27 cellular contexts compared by ENCODE assay signal in the genomic region with DNA sequence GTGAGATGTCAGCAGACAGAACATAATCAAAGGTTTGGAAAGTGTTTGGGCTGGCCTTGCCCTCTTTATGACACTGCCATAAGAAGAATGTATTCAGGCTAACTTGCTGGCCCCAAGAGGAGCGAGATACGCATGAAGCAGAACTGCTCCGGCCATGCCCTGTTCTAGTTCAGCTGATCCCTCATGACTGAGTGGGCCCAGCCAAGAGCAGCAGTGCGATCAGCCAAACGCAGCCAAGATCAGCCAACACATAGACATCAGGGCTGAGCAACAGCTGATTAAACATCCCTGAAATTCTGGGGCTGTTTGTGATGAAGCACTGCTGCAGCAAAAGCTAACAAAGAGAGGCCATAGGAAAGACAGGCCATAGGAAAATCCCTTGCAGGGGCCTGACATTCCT.
"Had no signal": no experiment of that assay in that cellular context is flagged by ENCODE, and none has a peak within 500 bp of the region (broad histone marks: within the 10 kb centered on the region; RNA-seq: fewer than 3 reads in every experiment).

No MANE protein-coding gene starts in this region.

- H3K36me3 ChIP-seq: breast epithelium, cardiac muscle cell had no signal

- H3K4me1 ChIP-seq: ascending aorta, breast epithelium, foreskin keratinocyte had no signal

- H3K4me3 ChIP-seq: adrenal gland, ascending aorta, breast epithelium, cardiac muscle cell, coronary artery, dorsolateral prefrontal cortex, gastroesophageal sphincter had no signal

- H3K9me3 ChIP-seq: adrenal gland, ascending aorta, gastroesophageal sphincter had no signal

- ATAC-seq: activated CD4-positive, alpha-beta T cell treated with anti-CD3 and anti-CD28 coated beads for 36 hours; activated CD8-positive, alpha-beta memory T cell treated with anti-CD3 and anti-CD28 coated beads, Interleukin-2, amount 10 ng/mL, durations not matched to agents 7 days and 5 days; activated CD8-positive, alpha-beta T cell treated with anti-CD3 and anti-CD28 coated beads, Interleukin-2, amount 10 ng/mL, durations not matched to agents 7 days and 5 days; activated naive CD8-positive, alpha-beta T cell treated with anti-CD3 and anti-CD28 coated beads, Interleukin-2, amount 50 U/mL, for 24 hours; esophagus mucosa; foreskin keratinocyte; gastroesophageal sphincter had no signal

- H3K27ac ChIP-seq: ascending aorta, breast epithelium, cardiac muscle cell, coronary artery, foreskin keratinocyte, gastroesophageal sphincter had no signal

- H3K27me3 ChIP-seq: adrenal gland, ascending aorta, breast epithelium, cardiac muscle cell, dorsolateral prefrontal cortex, foreskin keratinocyte, gastroesophageal sphincter had no signal

- DNase-seq: activated CD4-positive, alpha-beta memory T cell treated with anti-CD3 and anti-CD28 coated beads for 36 hours; activated CD4-positive, alpha-beta T cell treated with anti-CD3 and anti-CD28 coated beads for 36 hours; activated CD4-positive, alpha-beta T cell treated with anti-CD3 and anti-CD28 coated beads, Interleukin-2, amount 10 ng/mL, durations not matched to agents 24 days and 14 days; activated CD4-positive, CD25-positive, alpha-beta regulatory T cell; activated CD4-positive, CD25-positive, alpha-beta regulatory T cell treated with anti-CD3 and anti-CD28 coated beads, Interleukin-2, amount 50 U/mL, for 72 hours; activated CD8-positive, alpha-beta memory T cell treated with anti-CD3 and anti-CD28 coated beads, Interleukin-2, amount 10 ng/mL, durations not matched to agents 7 days and 5 days; activated CD8-positive, alpha-beta memory T cell treated with anti-CD3 and anti-CD28 coated beads, Interleukin-2, amount 50 U/mL, for 4 hours; activated CD8-positive, alpha-beta T cell treated with anti-CD3 and anti-CD28 coated beads, Interleukin-2, amount 10 ng/mL, durations not matched to agents 7 days and 5 days; activated effector memory CD4-positive, alpha-beta T cell treated with anti-CD3 and anti-CD28 coated beads, Interleukin-2, amount 50 U/mL, for 16 hours; activated naive CD4-positive, alpha-beta T cell treated with anti-CD3 and anti-CD28 coated beads for 36 hours; activated naive CD8-positive, alpha-beta T cell treated with anti-CD3 and anti-CD28 coated beads for 36 hours; activated naive CD8-positive, alpha-beta T cell treated with anti-CD3 and anti-CD28 coated beads, Interleukin-2, amount 50 U/mL, for 24 hours; activated T-cell treated with anti-CD3 and anti-CD28 coated beads, Interleukin-2, amount 50 U/mL, for 1 hour; activated T-cell treated with anti-CD3 and anti-CD28 coated beads, Interleukin-2, amount 50 U/mL, for 48 hours; adrenal gland; amygdala; effector memory CD4-positive, alpha-beta T cell; endodermal cell; foreskin keratinocyte; T-helper 2 cell had no signal
